In the genomic region with DNA sequence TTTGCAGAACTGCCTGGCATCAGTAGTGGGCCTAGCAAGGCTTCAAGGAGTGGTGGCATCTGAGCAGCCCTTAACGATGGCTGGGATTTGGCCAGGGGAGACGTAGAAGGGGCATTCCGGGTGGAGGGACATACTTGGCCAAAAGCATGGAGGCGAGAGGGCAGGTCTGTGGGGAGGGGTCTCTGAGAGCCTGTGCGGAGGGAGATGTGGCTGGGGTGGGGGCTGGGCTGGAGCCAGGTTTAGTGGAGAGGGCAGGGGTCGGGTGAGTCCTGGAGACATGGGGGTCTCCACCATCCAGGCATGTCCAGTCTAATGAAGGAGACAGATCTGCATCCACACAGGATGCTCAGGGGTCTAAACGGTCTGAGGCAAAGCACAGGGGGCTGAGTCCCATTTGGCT, we compare ENCODE assay signal across 21 cellular contexts. TPM values are rescaled to one million over a fixed set of nuclear protein-coding genes. Genes with fewer than 3 reads are reported as not detected.
DNase-seq lines count a peak whose midpoint lies in the region; ATAC-seq, FAIRE-seq and TF ChIP-seq lines count a peak whose summit lies in the region.
"Had no signal": no experiment of that assay in that cellular context is flagged by ENCODE, and none has a peak within 500 bp of the region (broad histone marks: within the 10 kb centered on the region; RNA-seq: fewer than 3 reads in every experiment).

No MANE protein-coding gene starts in this region.

- no peak for ATAC-seq in stimulated activated effector memory CD8-positive, alpha-beta T cell treated with anti-CD3 and anti-CD28 coated beads, Interleukin-12 subunit alpha, Interleukin-12 subunit beta, amount 100 ng/mL, for 72 hours
- ATAC-seq in sciatic nerve (no peak), GM19455 (IDR thresholded peaks at IDR 0.05; ENCODE audit: unreplicated experiment) (no peak)
- ATAC-seq: GM12878 had no signal

- peak overlapping the region; percentile 46; the same call in 1 of the 2 replicates for H2BK15ac ChIP-seq in H1 (ENCODE audit: low read length)

- H3K36me3 ChIP-seq in astrocyte (ENCODE audit: insufficient read depth, low read length): no peaks in the 10 kb centered on the region
- no peaks in the 10 kb centered on the region for H3K36me3 ChIP-seq in H1 (ENCODE audit: control insufficient read depth in 2 of 4, insufficient read depth in 4 of 4, low read length in 3 of 4)
- H3K36me3 ChIP-seq: BE2C had no signal

- peaks cover 51% of the 10 kb centered on the region for H3K27me3 Mint-ChIP-seq in astrocyte (ENCODE audit: low read depth, unreplicated experiment)
- H3K27me3 Mint-ChIP-seq in neural crest cell (ENCODE audit: low read depth): peaks cover 17% of the 10 kb centered on the region

- H3K23ac ChIP-seq in H1 (ENCODE audit: insufficient read length): no peak overlapping the region

- FAIRE-seq in astrocyte (lab: Jason Lieb, UNC): no peak
- FAIRE-seq in H1 (lab: Jason Lieb, UNC): no peak
- no peak for FAIRE-seq in GM12891 (lab: Jason Lieb, UNC)
- FAIRE-seq: A204.1, GM12878, GM19239, H54 had no signal

- H4K20me1 ChIP-seq in astrocyte (ENCODE audit: insufficient read depth, low read length) (no peaks in the 10 kb centered on the region), H1 (replicated peaks in 1 of 2; ENCODE audit: control insufficient read depth in 1 of 2, insufficient read depth in 2 of 2, low read length in 2 of 2) (no peaks in the 10 kb centered on the region)

- no peak overlapping the region for H2BK120ac ChIP-seq in H1 (replicated peaks; ENCODE audit: low read depth, low read length)

- no peak overlapping the region for H3K14ac ChIP-seq in H1 (ENCODE audit: insufficient read length)

- H3K4me1 ChIP-seq in astrocyte (ENCODE audit: insufficient read depth, low read length) (no peaks in the 10 kb centered on the region), H1 (replicated peaks in 1 of 4; ENCODE audit: control insufficient read depth in 3 of 4, insufficient read depth in 4 of 4, low read length in 3 of 4) (peaks cover 0 to 14% (median 8%) of the 10 kb centered on the region in 4 experiments; a peak in 6 of 7 replicates)
- H3K4me1 ChIP-seq: BE2C had no signal

- H2BK5ac ChIP-seq in H1 (ENCODE audit: low read depth, low read length): no peak overlapping the region

- no peaks in the 10 kb centered on the region for H3K79me1 ChIP-seq in H1 (ENCODE audit: low read depth, low read length)

- H2BK12ac ChIP-seq in H1 (ENCODE audit: low read depth, low read length): no peak overlapping the region

- no peak overlapping the region for H3K4me2 ChIP-seq in astrocyte (ENCODE audit: low read length)
- H3K4me2 ChIP-seq in H1 (ENCODE audit: insufficient read depth in 1 of 2, low read depth in 2 of 2, low read length in 2 of 2): no peak overlapping the region

- CTCF ChIA-PET in H1 (lab: Charles Lee; ENCODE audit: partially characterized antibody): interaction anchor here (0.7 to 2.1 kb wide), 7 partner anchors 8 to 358 kb away, joined by 3 to 11 read pairs (median 6); a partner anchor contains a TSS

- no peak for TF ChIP-seq RAD21 in H1 (IDR thresholded peaks at IDR 0.05 in 1 of 2, conservative IDR thresholded peaks at IDR 0.05 in 1 of 2; ENCODE audit: low read depth in 2 of 2, low read length in 2 of 2)

- no peaks in the 10 kb centered on the region for H3K36me3 Mint-ChIP-seq in astrocyte (ENCODE audit: low read depth, unreplicated experiment)
- H3K36me3 Mint-ChIP-seq in neural crest cell (ENCODE audit: low read depth): no peaks in the 10 kb centered on the region
- H3K36me3 Mint-ChIP-seq in stimulated activated effector memory CD8-positive, alpha-beta T cell treated with anti-CD3 and anti-CD28 coated beads, Interleukin-12 subunit alpha, Interleukin-12 subunit beta, amount 100 ng/mL, for 72 hours: peaks cover 15% of the 10 kb centered on the region
- H3K36me3 Mint-ChIP-seq: CD4-positive, CD25-positive, alpha-beta regulatory T cell had no signal

- H2AK5ac ChIP-seq in H1 (ENCODE audit: low read depth, low read length): no peak overlapping the region

- H3K4me3 Mint-ChIP-seq in astrocyte (ENCODE audit: unreplicated experiment) (no peak overlapping the region), neural crest cell (peak overlapping the region; percentile 59)
- no peak overlapping the region for H3K4me3 Mint-ChIP-seq in stimulated activated effector memory CD8-positive, alpha-beta T cell treated with anti-CD3 and anti-CD28 coated beads, Interleukin-12 subunit alpha, Interleukin-12 subunit beta, amount 100 ng/mL, for 72 hours

- H2BK20ac ChIP-seq in H1 (ENCODE audit: low read length): no peak overlapping the region

- H3K27me3 ChIP-seq in astrocyte (ENCODE audit: insufficient read depth, low read length) (peaks cover 23% of the 10 kb centered on the region), H1 (replicated peaks in 1 of 4; ENCODE audit: control insufficient read depth in 3 of 4, extremely low read depth in 1 of 4, insufficient read depth in 3 of 4, low read length in 3 of 4) (peaks cover 2 to 18% (median 16%) of the 10 kb centered on the region in 4 experiments)
- H3K27me3 ChIP-seq: BE2C had no signal

- H3K4me1 Mint-ChIP-seq in astrocyte (ENCODE audit: low read depth, unreplicated experiment) (no peaks in the 10 kb centered on the region), neural crest cell (peaks cover 16% of the 10 kb centered on the region)
- peaks cover 13% of the 10 kb centered on the region for H3K4me1 Mint-ChIP-seq in stimulated activated effector memory CD8-positive, alpha-beta T cell treated with anti-CD3 and anti-CD28 coated beads, Interleukin-12 subunit alpha, Interleukin-12 subunit beta, amount 100 ng/mL, for 72 hours

- H3K27ac Mint-ChIP-seq in astrocyte (ENCODE audit: unreplicated experiment): peak overlapping the region; percentile 24
- H3K27ac Mint-ChIP-seq in neural crest cell (ENCODE audit: unreplicated experiment): no peak overlapping the region
- H3K27ac Mint-ChIP-seq in stimulated activated effector memory CD8-positive, alpha-beta T cell treated with anti-CD3 and anti-CD28 coated beads, Interleukin-12 subunit alpha, Interleukin-12 subunit beta, amount 100 ng/mL, for 72 hours: peak overlapping the region; percentile 29
- H3K27ac Mint-ChIP-seq: CD4-positive, CD25-positive, alpha-beta regulatory T cell had no signal

- H3K79me2 ChIP-seq in astrocyte (ENCODE audit: insufficient read depth, low read length) (no peaks in the 10 kb centered on the region), H1 (ENCODE audit: control insufficient read depth in 1 of 2, insufficient read depth in 2 of 2, low read length in 2 of 2) (no peaks in the 10 kb centered on the region)

- WGBS in H1 (ENCODE audit: extremely low coverage in 1 of 2, insufficient coverage in 1 of 2, insufficient read length in 1 of 2, insufficient replicate concordance in 2 of 2, low coverage in 1 of 2, low lambda C conversion rate in 2 of 2, missing lambda C conversion rate in 1 of 2), 2 experiments: 88% methylated on average over 5 of the region's 7 CpGs; no CpG with 5 or more reads in 1 of the 2 experiments

- H4K8ac ChIP-seq in H1 (ENCODE audit: extremely low read depth, insufficient read depth, low read length): no peak overlapping the region; the same call in 1 of the 2 replicates

- TF ChIP-seq CTCF in astrocyte (IDR thresholded peaks at IDR 0.05; ENCODE audit: insufficient read depth, low read depth, low read length) (no peak), H1 (IDR thresholded peaks at IDR 0.05; ENCODE audit: control extremely low read depth in 1 of 3, insufficient read depth in 1 of 3, low read depth in 1 of 3, low read length in 3 of 3) (no peak), neural crest cell (conservative IDR thresholded peaks at IDR 0.05) (no peak)

- no peak overlapping the region for H3K56ac ChIP-seq in H1 (replicated peaks; ENCODE audit: insufficient read length, low read depth, low read length)

- H3K4me3 ChIP-seq in astrocyte (ENCODE audit: insufficient read depth, low read depth, low read length) (no peak overlapping the region), H1 (ENCODE audit: extremely low read depth in 1 of 4, insufficient read depth in 2 of 4, low read depth in 3 of 4, low read length in 4 of 4) (no peak overlapping the region)
- H3K4me3 ChIP-seq: GM12878, GM23248 had no signal

- H4K91ac ChIP-seq in H1 (replicated peaks; ENCODE audit: insufficient read length, low read length): no peak overlapping the region

- H3K27ac ChIP-seq in astrocyte (ENCODE audit: low read depth, low read length) (no peak overlapping the region), H1 (ENCODE audit: low read depth, low read length) (no peak overlapping the region)
- H3K27ac ChIP-seq: GM23248 had no signal

- H3K9me3 ChIP-seq in astrocyte (ENCODE audit: insufficient read depth, low read depth, low read length): no peaks in the 10 kb centered on the region
- H3K9me3 ChIP-seq in H1 (ENCODE audit: insufficient read depth in 2 of 2, low read depth in 1 of 2, low read length in 1 of 2): no peaks in the 10 kb centered on the region
- H3K9me3 ChIP-seq: BE2C had no signal

- no peak for TF ChIP-seq POLR2A in H1 (IDR thresholded peaks at IDR 0.05; ENCODE audit: control extremely low read depth in 1 of 2, low read depth in 2 of 2, low read length in 2 of 2)
- TF ChIP-seq POLR2A in GM12891 (IDR thresholded peaks at IDR 0.05; ENCODE audit: low read depth, low read length): no peak

- H3K9ac ChIP-seq in astrocyte (ENCODE audit: low read length) (no peak overlapping the region), H1 (replicated peaks in 1 of 4; ENCODE audit: extremely low read depth in 1 of 4, low read depth in 3 of 4, low read length in 3 of 4) (no peak overlapping the region)
- H3K9ac ChIP-seq: GM23248 had no signal

- DNase-seq in astrocyte (ENCODE audit: low read depth): no peak
- DNase-seq in H1 (ENCODE audit: low read depth in 1 of 2, low spot score in 2 of 2): no peak
- no peak for DNase-seq in neural crest cell (ENCODE audit: low read depth, low spot score)
- DNase-seq in stimulated activated effector memory CD8-positive, alpha-beta T cell treated with anti-CD3 and anti-CD28 coated beads, Interleukin-12 subunit alpha, Interleukin-12 subunit beta, amount 100 ng/mL, for 72 hours (ENCODE audit: low spot score in 2 of 2): no peak
- DNase-seq in GM12891 (ENCODE audit: insufficient read length, low spot score): no peak
- DNase-seq in sciatic nerve (ENCODE audit: low spot score): no peak
- DNase-seq: ACHN; BE2C; C1 segment of cervical spinal cord; CD4-positive, CD25-positive, alpha-beta regulatory T cell; COR-L47; DMS 273 treated with DMSO at 0.1 percent for 48 hours; DND-41; EL; GM23248; HCEC 1CT had no signal

- intact Hi-C loops in sciatic nerve (cut with DNase I): no loop called here

- H3K4ac ChIP-seq in H1 (replicated peaks; ENCODE audit: insufficient read length, low read depth, low read length): no peak overlapping the region

- H2AFZ ChIP-seq in astrocyte (ENCODE audit: low read depth, low read length) (no peak overlapping the region), H1 (ENCODE audit: low read length) (no peak overlapping the region)
- H2AFZ ChIP-seq: GM23248 had no signal

- H3K18ac ChIP-seq in H1 (ENCODE audit: extremely low read depth, low read length): no peak overlapping the region

- POLR2A ChIA-PET in H1 (lab: Charles Lee; ENCODE audit: partially characterized antibody): interaction anchor here (1.0 kb wide), 1 partner anchor 13 kb away, joined by 3 read pairs; no protein-coding TSS in a partner anchor

- H3K23me2 ChIP-seq in H1 (ENCODE audit: low read depth, low read length): peaks cover 2% of the 10 kb centered on the region; the same call in 1 of the 2 replicates

- H4K5ac ChIP-seq in H1 (ENCODE audit: insufficient read length, low read depth, low read length): no peak overlapping the region

- no peaks in the 10 kb centered on the region for H3K9me3 Mint-ChIP-seq in astrocyte (ENCODE audit: unreplicated experiment)
- H3K9me3 Mint-ChIP-seq in neural crest cell: no peaks in the 10 kb centered on the region
- H3K9me3 Mint-ChIP-seq in stimulated activated effector memory CD8-positive, alpha-beta T cell treated with anti-CD3 and anti-CD28 coated beads, Interleukin-12 subunit alpha, Interleukin-12 subunit beta, amount 100 ng/mL, for 72 hours: no peaks in the 10 kb centered on the region

- TF ChIP-seq EP300 in H1 (IDR thresholded peaks at IDR 0.05; ENCODE audit: borderline replicate concordance in 1 of 2, low read depth in 2 of 2, low read length in 2 of 2): no peak

RNA-seq across cellular contexts. Expression of a gene that starts 34.4 kb away (rescaled TPM):
- 1.3 and 1.9 TPM in 2 replicates for total RNA-seq in astrocyte
- total RNA-seq in H1 (2021; fragmentation: NEBNext Ultra II Directional; extraction: Animal tissue kit (Norgen Biotek cat#: 25700)): 0.45 TPM in 1 of 2 replicates, not detected in the other
- polyA plus RNA-seq in H1 (2011; rRNA removed): 0.11 and 0.22 TPM in 2 replicates
- 0.16 TPM for polyA plus RNA-seq in H1 (2011; cell fraction: cytosol; rRNA removed)
- polyA plus RNA-seq in H1 (2011; cell fraction: nucleus; rRNA removed): 0.14 TPM
- 0.08 to 0.16 TPM (median 0.09 TPM) in 3 of 4 replicates, not detected in the other for polyA plus RNA-seq in H1 (2012, experiment 1 of 2)
- not detected for polyA plus RNA-seq in H1 (2012, experiment 2 of 2)
- polyA plus RNA-seq in H1 (2013, experiment 1 of 2): 0.10 TPM
- polyA plus RNA-seq in H1 (2013, experiment 2 of 2): 0.15 TPM
- polyA minus RNA-seq in H1 (2011; rRNA and poly(A)+ RNA removed): not detected in 2 replicates
- not detected for polyA minus RNA-seq in H1 (2011; cell fraction: cytosol; rRNA and poly(A)+ RNA removed)
- not detected for polyA minus RNA-seq in H1 (2011; cell fraction: nucleus; rRNA and poly(A)+ RNA removed)
- total RNA-seq in neural crest cell: 0.16 and 0.19 TPM in 2 replicates
- polyA plus RNA-seq in GM12891 (2012; ENCODE audit: low read depth, missing spikeins): not detected
- 11.6 TPM for total RNA-seq in sciatic nerve
- total RNA-seq: CD4-positive, CD25-positive, alpha-beta regulatory T cell; GM12878; GM23248 had no signal
- polyA plus RNA-seq: GM23248 had no signal
